ENCODE assay signal across 10 cellular contexts in the genomic region with DNA sequence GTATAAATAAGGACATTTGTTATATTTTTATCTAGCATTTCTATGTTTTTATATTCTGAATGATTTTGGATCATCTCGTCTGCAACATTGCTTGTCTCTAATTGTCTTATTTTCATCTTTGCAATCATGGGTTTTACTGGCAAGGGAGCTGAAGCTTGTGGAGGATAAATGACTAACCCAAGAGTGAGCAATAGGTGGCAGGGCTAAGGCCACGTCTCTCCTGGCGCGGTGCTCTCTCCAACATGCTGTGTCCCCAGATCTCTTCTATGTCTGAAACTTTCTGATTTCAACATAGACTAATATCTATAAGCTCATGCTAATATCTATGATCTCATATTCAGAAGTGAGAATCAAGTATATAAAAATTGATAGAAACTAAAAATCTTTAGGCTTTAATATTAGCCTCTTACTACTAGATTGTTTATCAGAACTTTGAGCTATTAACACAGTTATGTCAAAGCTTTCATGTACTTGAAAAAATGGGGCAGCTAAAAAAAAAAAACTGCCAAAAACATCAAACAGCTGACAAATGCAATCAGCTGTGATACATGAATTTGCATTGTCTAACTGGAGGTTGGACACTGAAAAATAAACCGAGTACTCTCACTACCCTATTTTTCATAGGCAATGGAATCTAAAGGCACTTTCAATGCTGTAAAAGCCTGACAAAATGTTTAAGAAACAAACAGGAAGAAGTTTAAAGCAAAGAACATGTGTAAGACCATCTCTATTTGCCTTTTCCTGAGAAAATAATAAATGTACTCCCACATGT.
DNase-seq lines count a peak whose midpoint lies in the region; ATAC-seq and TF ChIP-seq lines count a peak whose summit lies in the region.
"Had no signal": no experiment of that assay in that cellular context is flagged by ENCODE, and none has a peak within 500 bp of the region (broad histone marks: within the 10 kb centered on the region; RNA-seq: fewer than 3 reads in every experiment).

No MANE protein-coding gene starts in this region.

- peaks cover 30% of the 10 kb centered on the region for H3K4me1 Mint-ChIP-seq in T-helper 17 cell

- peaks cover 2% of the 10 kb centered on the region for H3K36me3 Mint-ChIP-seq in T-helper 17 cell (ENCODE audit: low read depth)

- ATAC-seq in GM19455 (IDR thresholded peaks at IDR 0.05; ENCODE audit: unreplicated experiment) (peak; percentile 71), HG03045 (IDR thresholded peaks at IDR 0.05; ENCODE audit: unreplicated experiment) (peak; percentile 82), T-helper 17 cell (peak; percentile 44)
- ATAC-seq: activated CD8-positive, alpha-beta T cell treated with anti-CD3 and anti-CD28 coated beads, Interleukin-2, amount 10 ng/mL, durations not matched to agents 7 days and 5 days; PC-3 had no signal

- no peak overlapping the region for H3K4me3 ChIP-seq in GM12864 (ENCODE audit: low read depth, low read length)

- H3K9me3 ChIP-seq in T-helper 17 cell (ENCODE audit: control insufficient read depth, low read length, poor library complexity, severe bottlenecking): peaks cover 3% of the 10 kb centered on the region

- H3K27me3 Mint-ChIP-seq in T-helper 17 cell: no peaks in the 10 kb centered on the region

- H3K27ac Mint-ChIP-seq in T-helper 17 cell: peak overlapping the region; percentile 62
- H3K27ac Mint-ChIP-seq: activated CD8-positive, alpha-beta T cell treated with anti-CD3 and anti-CD28 coated beads, Interleukin-2, amount 10 ng/mL, durations not matched to agents 7 days and 5 days had no signal

- TF ChIP-seq CTCF in GM12864 (IDR thresholded peaks at IDR 0.05; ENCODE audit: low read depth, low read length, missing control alignments): no peak

- DNase-seq in GM12864 (ENCODE audit: low read depth) (peak; percentile 73), T-helper 17 cell (no peak), GDM1 (lab: John Stamatoyannopoulos, UW) (no peak), NCI-H510A treated with DMSO at 0.1 percent for 48 hours (lab: John Stamatoyannopoulos, UW) (no peak), NCI-H2029 (lab: John Stamatoyannopoulos, UW) (no peak)
- no peak for DNase-seq in activated naive CD4-positive, alpha-beta T cell (lab: John Stamatoyannopoulos, UW)
- DNase-seq: activated CD8-positive, alpha-beta T cell treated with anti-CD3 and anti-CD28 coated beads, Interleukin-2, amount 10 ng/mL, durations not matched to agents 7 days and 5 days; PC-3 had no signal

- H3K4me3 Mint-ChIP-seq in T-helper 17 cell: peak overlapping the region; percentile 39
- H3K4me3 Mint-ChIP-seq: activated CD8-positive, alpha-beta T cell treated with anti-CD3 and anti-CD28 coated beads, Interleukin-2, amount 10 ng/mL, durations not matched to agents 7 days and 5 days had no signal
